Comparison of ENCODE assay signal across 17 cellular contexts in the genomic region with DNA sequence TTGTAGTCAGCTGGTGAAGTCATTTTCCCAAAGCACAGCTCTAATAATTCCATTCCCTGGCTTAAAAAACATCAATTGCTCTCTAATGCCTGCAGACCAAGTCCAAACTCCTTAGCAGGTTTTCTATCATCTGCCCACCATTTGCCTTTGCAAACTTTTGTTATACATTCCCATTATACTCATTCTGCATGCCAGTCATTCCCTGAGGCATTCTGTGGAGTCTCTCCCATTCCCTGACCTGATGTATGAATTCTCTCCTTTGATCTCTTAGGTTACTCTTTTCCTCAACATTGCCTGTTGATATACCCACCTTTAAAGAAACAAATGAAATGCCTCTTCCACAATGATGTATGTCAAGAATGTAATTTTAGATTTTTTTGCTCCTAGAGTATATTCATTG.
DNase-seq lines count a peak whose midpoint lies in the region; ATAC-seq, FAIRE-seq and TF ChIP-seq lines count a peak whose summit lies in the region.
"Had no signal": no experiment of that assay in that cellular context is flagged by ENCODE, and none has a peak within 500 bp of the region (broad histone marks: within the 10 kb centered on the region; RNA-seq: fewer than 3 reads in every experiment).

No MANE protein-coding gene starts in this region.

- H3K56ac ChIP-seq in H9 (ENCODE audit: insufficient read length, low read depth, low read length) (no peak overlapping the region), H1 (replicated peaks; ENCODE audit: insufficient read length, low read depth, low read length) (no peak overlapping the region), mesendoderm (ENCODE audit: low read length) (no peak overlapping the region)

- H4K91ac ChIP-seq in H9 (ENCODE audit: insufficient read length, low read depth, low read length) (no peak overlapping the region), H1 (replicated peaks; ENCODE audit: insufficient read length, low read length) (peak overlapping the region; percentile 36)

- no peak overlapping the region for H3K14ac ChIP-seq in H9 (ENCODE audit: insufficient read depth, low read length)
- H3K14ac ChIP-seq in H1 (ENCODE audit: insufficient read length) = no peak overlapping the region

- DNase-seq in H9 (no peak), NCI-H69 (lab: John Stamatoyannopoulos, UW) (peak; percentile 8), H1 (ENCODE audit: low read depth in 1 of 2, low spot score in 2 of 2) (peak in 1 of 2 experiments; percentile 29), mesendoderm (peak; percentile 41), DMS 273 treated with DMSO at 0.1 percent for 48 hours (lab: John Stamatoyannopoulos, UW) (no peak), RWPE1 (ENCODE audit: low spot score) (no peak)
- DNase-seq: ACHN; CD4-positive, CD25-positive, alpha-beta regulatory T cell; GM23248; HCEC 1CT; HFFc6; IMR-90 had no signal

- TF ChIP-seq CTCF in H9 (conservative IDR thresholded peaks at IDR 0.05) (no peak), H1 (IDR thresholded peaks at IDR 0.05; ENCODE audit: control extremely low read depth in 1 of 3, insufficient read depth in 1 of 3, low read depth in 1 of 3, low read length in 3 of 3) (no peak), RWPE1 (conservative IDR thresholded peaks at IDR 0.05; ENCODE audit: low read depth) (no peak)

- no peaks in the 10 kb centered on the region for H3K27me3 Mint-ChIP-seq in H9 (ENCODE audit: low read depth)
- H3K27me3 Mint-ChIP-seq: CD4-positive, CD25-positive, alpha-beta regulatory T cell had no signal

- no peak overlapping the region for H2BK12ac ChIP-seq in H9 (ENCODE audit: insufficient read length, low read depth, low read length)
- H2BK12ac ChIP-seq in H1 (ENCODE audit: low read depth, low read length) = peak overlapping the region; percentile 95

- H3K79me2 ChIP-seq in H9 (ENCODE audit: insufficient read depth, low read length) = no peaks in the 10 kb centered on the region
- no peaks in the 10 kb centered on the region for H3K79me2 ChIP-seq in H1 (ENCODE audit: control insufficient read depth in 1 of 2, insufficient read depth in 2 of 2, low read length in 2 of 2)
- no peaks in the 10 kb centered on the region for H3K79me2 ChIP-seq in mesendoderm (ENCODE audit: control insufficient read depth, insufficient read depth, low read length)

- peak overlapping the region in 1 of 2 experiments; percentile 26; a peak in 2 of 5 replicates for H3K4me3 Mint-ChIP-seq in H9
- H3K4me3 Mint-ChIP-seq: CD4-positive, CD25-positive, alpha-beta regulatory T cell; HFFc6 had no signal

- FAIRE-seq in H1 (lab: Jason Lieb, UNC) = no peak
- FAIRE-seq: GM12878, GM18507, HTR-8/SVneo had no signal

- POLR2A ChIA-PET in H1 (lab: Charles Lee; ENCODE audit: partially characterized antibody) (interaction anchor here (1.0 kb wide), 1 partner anchor 11 kb away, joined by 3 read pairs; no protein-coding TSS in a partner anchor), RWPE1 (lab: Yijun Ruan, JAX; ENCODE audit: low non-redundant PET) (no interaction called here)

- H4K8ac ChIP-seq in H9 (replicated peaks; ENCODE audit: insufficient read length, low read depth, low read length) = no peak overlapping the region
- H4K8ac ChIP-seq in H1 (ENCODE audit: extremely low read depth, insufficient read depth, low read length) = no peak overlapping the region
- H4K8ac ChIP-seq in mesendoderm (ENCODE audit: low read depth, low read length) = no peak overlapping the region

- H3K27me3 ChIP-seq in H9 (ENCODE audit: insufficient read depth, low read length) (no peaks in the 10 kb centered on the region), H1 (replicated peaks in 1 of 4; ENCODE audit: control insufficient read depth in 3 of 4, extremely low read depth in 1 of 4, insufficient read depth in 3 of 4, low read length in 3 of 4) (no peaks in the 10 kb centered on the region), mesendoderm (ENCODE audit: insufficient read depth, low read length, poor library complexity) (no peaks in the 10 kb centered on the region)
- H3K27me3 ChIP-seq: BLaER1 treated with 17β-estradiol and CSF1 and Interleukin-3, amounts not matched to agents 10 nM and 100 nM had no signal

- H2BK15ac ChIP-seq in H9 (ENCODE audit: low read depth, low read length) (no peak overlapping the region), H1 (ENCODE audit: low read length) (no peak overlapping the region), mesendoderm (replicated peaks; ENCODE audit: low read depth) (no peak overlapping the region)

- H2BK5ac ChIP-seq in H9 (ENCODE audit: insufficient read length, low read length) (no peak overlapping the region), H1 (ENCODE audit: low read depth, low read length) (peak overlapping the region; percentile 77; the same call in 1 of the 2 replicates), mesendoderm (ENCODE audit: low read length) (no peak overlapping the region)

- no peak for ATAC-seq in GM19351 (IDR thresholded peaks at IDR 0.05; ENCODE audit: unreplicated experiment)
- ATAC-seq: GM12878 had no signal

- H3K4me2 ChIP-seq in H9 (ENCODE audit: insufficient read depth, insufficient read length, low read length) = no peak overlapping the region
- H3K4me2 ChIP-seq in H1 (ENCODE audit: insufficient read depth in 1 of 2, low read depth in 2 of 2, low read length in 2 of 2) = peak overlapping the region; percentile 32 to 38; a peak in 3 of 4 replicates
- H3K4me2 ChIP-seq in mesendoderm (ENCODE audit: low read length) = no peak overlapping the region
- H3K4me2 ChIP-seq: BLaER1 treated with 17β-estradiol and CSF1 and Interleukin-3, amounts not matched to agents 10 nM and 100 nM had no signal

- peaks cover 0 to 13% (median 4%) of the 10 kb centered on the region in 3 experiments; a peak in 4 of 7 replicates for H3K36me3 Mint-ChIP-seq in H9 (ENCODE audit: insufficient read depth in 1 of 3, low read depth in 3 of 3)
- H3K36me3 Mint-ChIP-seq: CD4-positive, CD25-positive, alpha-beta regulatory T cell had no signal

- H2AFZ ChIP-seq in H9 (ENCODE audit: low read length) (no peak overlapping the region), H1 (ENCODE audit: low read length) (no peak overlapping the region)
- H2AFZ ChIP-seq: GM23248 had no signal

- H3K9me3 Mint-ChIP-seq in H9 = peaks cover 0 to 8% of the 10 kb centered on the region in 2 experiments; a peak in 2 of 5 replicates

- H2AK5ac ChIP-seq in H9 (ENCODE audit: insufficient read length, low read length) = no peak overlapping the region
- H2AK5ac ChIP-seq in H1 (ENCODE audit: low read depth, low read length) = peak overlapping the region; percentile 79; the same call in 1 of the 2 replicates
- no peak overlapping the region for H2AK5ac ChIP-seq in mesendoderm (ENCODE audit: low read length)

- no peak overlapping the region for H3T11ph ChIP-seq in H9 (ENCODE audit: low read length)

- peak overlapping the region; percentile 25 for H3K18ac ChIP-seq in H9 (ENCODE audit: insufficient read length, low read depth, low read length)
- peak overlapping the region; percentile 91 for H3K18ac ChIP-seq in H1 (ENCODE audit: extremely low read depth, low read length)
- no peak overlapping the region for H3K18ac ChIP-seq in mesendoderm (ENCODE audit: low read length)

- TF ChIP-seq EP300 in H1 (IDR thresholded peaks at IDR 0.05; ENCODE audit: borderline replicate concordance in 1 of 2, low read depth in 2 of 2, low read length in 2 of 2) = no peak

- H3K9me3 ChIP-seq in H9 (ENCODE audit: control insufficient read depth, low read depth, low read length) (no peaks in the 10 kb centered on the region), H1 (ENCODE audit: insufficient read depth in 2 of 2, low read depth in 1 of 2, low read length in 1 of 2) (no peaks in the 10 kb centered on the region)
- H3K9me3 ChIP-seq: BLaER1 treated with 17β-estradiol and CSF1 and Interleukin-3, amounts not matched to agents 10 nM and 100 nM had no signal

- H2BK120ac ChIP-seq in H9 (ENCODE audit: low read depth, low read length, poor library complexity, severe bottlenecking) = no peak overlapping the region
- peak overlapping the region; percentile 84 for H2BK120ac ChIP-seq in H1 (replicated peaks; ENCODE audit: low read depth, low read length)
- H2BK120ac ChIP-seq in mesendoderm (ENCODE audit: low read depth, low read length) = no peak overlapping the region

- H3K4me1 ChIP-seq in H9 (ENCODE audit: insufficient read depth, low read length) (peaks cover 22% of the 10 kb centered on the region; the same call in 1 of the 2 replicates), H1 (replicated peaks in 1 of 4; ENCODE audit: control insufficient read depth in 3 of 4, insufficient read depth in 4 of 4, low read length in 3 of 4) (peaks cover 2 to 22% (median 10%) of the 10 kb centered on the region in 4 experiments), mesendoderm (ENCODE audit: control insufficient read depth, low read depth, low read length) (no peaks in the 10 kb centered on the region)
- H3K4me1 ChIP-seq: BLaER1 treated with 17β-estradiol and CSF1 and Interleukin-3, amounts not matched to agents 10 nM and 100 nM had no signal

- H3K27ac Mint-ChIP-seq in H9 = peak overlapping the region; percentile 75 to 93 (median 93)
- H3K27ac Mint-ChIP-seq: CD4-positive, CD25-positive, alpha-beta regulatory T cell; HFFc6 had no signal

- H3K36me3 ChIP-seq in H1 (ENCODE audit: control insufficient read depth in 2 of 4, insufficient read depth in 4 of 4, low read length in 3 of 4) (no peaks in the 10 kb centered on the region), mesendoderm (ENCODE audit: control insufficient read depth, insufficient read depth, low read length) (no peaks in the 10 kb centered on the region)
- H3K36me3 ChIP-seq: BLaER1 treated with 17β-estradiol and CSF1 and Interleukin-3, amounts not matched to agents 10 nM and 100 nM had no signal

- CTCF ChIA-PET in H1 (lab: Charles Lee; ENCODE audit: partially characterized antibody) (no interaction called here), RWPE1 (lab: Yijun Ruan, JAX) (no interaction called here)

- TF ChIP-seq POLR2A in H1 (IDR thresholded peaks at IDR 0.05; ENCODE audit: control extremely low read depth in 1 of 2, low read depth in 2 of 2, low read length in 2 of 2) = no peak

- H3K79me1 ChIP-seq in H9 (ENCODE audit: insufficient read depth, low read depth, low read length, poor library complexity, severe bottlenecking) (no peaks in the 10 kb centered on the region), H1 (ENCODE audit: low read depth, low read length) (no peaks in the 10 kb centered on the region), mesendoderm (ENCODE audit: low read length) (no peaks in the 10 kb centered on the region)

- H3K27ac ChIP-seq in H9 (ENCODE audit: insufficient read length, low read depth, low read length) (peak overlapping the region; percentile 8), H1 (ENCODE audit: low read depth, low read length) (no peak overlapping the region), mesendoderm (ENCODE audit: low read depth, low read length) (no peak overlapping the region), RWPE1 (no peak overlapping the region)
- H3K27ac ChIP-seq: BLaER1 treated with 17β-estradiol and CSF1 and Interleukin-3, amounts not matched to agents 10 nM and 100 nM; GM23248 had no signal

- H3K23me2 ChIP-seq in H9 (ENCODE audit: insufficient read length, low read depth, low read length, poor library complexity, severe bottlenecking) = no peaks in the 10 kb centered on the region
- H3K23me2 ChIP-seq in H1 (ENCODE audit: low read depth, low read length) = no peaks in the 10 kb centered on the region

- H4K5ac ChIP-seq in H9 (ENCODE audit: insufficient read length, low read depth, low read length) = no peak overlapping the region
- H4K5ac ChIP-seq in H1 (ENCODE audit: insufficient read length, low read depth, low read length) = no peak overlapping the region
- H4K5ac ChIP-seq in mesendoderm (ENCODE audit: low read length) = no peak overlapping the region

- peaks cover 55 to 57% of the 10 kb centered on the region in 2 experiments for H3K4me1 Mint-ChIP-seq in H9
- H3K4me1 Mint-ChIP-seq: CD4-positive, CD25-positive, alpha-beta regulatory T cell had no signal

- H3K9ac ChIP-seq in H9 (ENCODE audit: extremely low read depth, insufficient read length, low read length) = no peak overlapping the region
- H3K9ac ChIP-seq in H1 (replicated peaks in 1 of 4; ENCODE audit: extremely low read depth in 1 of 4, low read depth in 3 of 4, low read length in 3 of 4) = no peak overlapping the region
- H3K9ac ChIP-seq in mesendoderm (ENCODE audit: low read length) = no peak overlapping the region
- H3K9ac ChIP-seq: BLaER1 treated with 17β-estradiol and CSF1 and Interleukin-3, amounts not matched to agents 10 nM and 100 nM; GM23248 had no signal

- no peak for TF ChIP-seq RAD21 in H1 (IDR thresholded peaks at IDR 0.05 in 1 of 2, conservative IDR thresholded peaks at IDR 0.05 in 1 of 2; ENCODE audit: low read depth in 2 of 2, low read length in 2 of 2)

- H4K20me1 ChIP-seq in H9 (ENCODE audit: control insufficient read depth, insufficient read depth, insufficient read length) (no peaks in the 10 kb centered on the region), H1 (replicated peaks in 1 of 2; ENCODE audit: control insufficient read depth in 1 of 2, insufficient read depth in 2 of 2, low read length in 2 of 2) (no peaks in the 10 kb centered on the region)
- H4K20me1 ChIP-seq: BLaER1 treated with 17β-estradiol and CSF1 and Interleukin-3, amounts not matched to agents 10 nM and 100 nM had no signal

- H3K4me3 ChIP-seq in H1 (ENCODE audit: extremely low read depth in 1 of 4, insufficient read depth in 2 of 4, low read depth in 3 of 4, low read length in 4 of 4) (no peak overlapping the region), mesendoderm (ENCODE audit: low read length) (no peak overlapping the region)
- H3K4me3 ChIP-seq: BLaER1 treated with 17β-estradiol and CSF1 and Interleukin-3, amounts not matched to agents 10 nM and 100 nM; GM12878; GM23248 had no signal

- no peak overlapping the region for H3K23ac ChIP-seq in H9 (ENCODE audit: insufficient read length, low read depth, low read length)
- no peak overlapping the region for H3K23ac ChIP-seq in H1 (ENCODE audit: insufficient read length)
- H3K23ac ChIP-seq in mesendoderm (ENCODE audit: low read length) = no peak overlapping the region

- no peak overlapping the region for H2BK20ac ChIP-seq in H9 (ENCODE audit: low read depth, low read length, poor library complexity, severe bottlenecking)
- H2BK20ac ChIP-seq in H1 (ENCODE audit: low read length) = peak overlapping the region; percentile 89

- H3K4ac ChIP-seq in H9 (ENCODE audit: low read depth, low read length) (no peak overlapping the region), H1 (replicated peaks; ENCODE audit: insufficient read length, low read depth, low read length) (no peak overlapping the region), mesendoderm (ENCODE audit: low read depth, low read length) (no peak overlapping the region)

Comparison
In these comparisons a context has a peak if more than half of its experiments do, and no peak if none do; other contexts are left out.
1. DNase-seq: peak in NCI-H69 (single experiment) and mesendoderm (single experiment); none in H9 (single experiment), DMS 273 treated with DMSO at 0.1 percent for 48 hours (single experiment) and RWPE1 (single experiment).
2. H3K4me2 ChIP-seq: peak in H1 (2 of 2); none in H9 (single experiment) and mesendoderm (single experiment).